ENCODE assay signal across 19 cellular contexts in the genomic region with DNA sequence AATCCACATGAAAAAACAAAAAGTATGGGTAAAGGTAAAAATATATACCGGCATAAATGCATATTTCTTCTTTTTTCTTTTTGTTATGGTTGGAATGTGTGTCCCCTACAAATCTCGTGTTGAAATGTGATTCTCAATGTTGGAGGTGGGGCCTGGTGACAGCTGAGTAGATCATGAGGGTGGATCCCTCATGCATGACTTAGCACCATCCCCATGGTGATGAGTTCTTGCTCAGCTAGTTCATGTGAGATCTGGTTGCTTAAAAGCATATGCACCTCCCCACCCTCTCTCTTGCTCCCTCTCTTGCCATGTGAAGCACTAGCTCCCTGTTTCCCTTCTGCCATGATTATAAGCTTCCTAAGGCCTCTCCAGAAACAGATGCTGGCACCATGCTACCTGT.
A peak's percentile ranks its signal among the peaks of the same experiment; 100 is the strongest.
DNase-seq lines count a peak whose midpoint lies in the region; ATAC-seq and TF ChIP-seq lines count a peak whose summit lies in the region.
"Had no signal": no experiment of that assay in that cellular context is flagged by ENCODE, and none has a peak within 500 bp of the region (broad histone marks: within the 10 kb centered on the region; RNA-seq: fewer than 3 reads in every experiment).

No MANE protein-coding gene starts in this region.

- peak; percentile 71 for ATAC-seq in foreskin keratinocyte
- ATAC-seq: lower lobe of right lung; natural killer cell treated with Interleukin-12 subunit alpha and Interleukin-12 subunit beta and Interleukin-15 and Interleukin-18, amount 100 ng/mL, for 72 hours had no signal

- H3K9me3 ChIP-seq in GM23248 (ENCODE audit: low read depth) (no peaks in the 10 kb centered on the region), SJCRH30 (replicated peaks) (no peaks in the 10 kb centered on the region; the same call in none of the 2 replicates), BE2C (no peaks in the 10 kb centered on the region)
- H3K9me3 ChIP-seq: lower lobe of right lung had no signal

- no peak overlapping the region for H3K9ac ChIP-seq in GM23248
- H3K9ac ChIP-seq: BLaER1 had no signal

- no peaks in the 10 kb centered on the region for H3F3A ChIP-seq in GM23248 (ENCODE audit: insufficient read depth)

- in situ Hi-C loops in Caki2 (cut with HindIII; ENCODE audit: low pct_unique_long_range_greater_than_20kb, low sequenced_read_pairs) = no loop called here
- in situ Hi-C loops in GM23248 (cut with MboI) = no loop called here

- H3K27ac ChIP-seq in GM23248 = no peak overlapping the region
- H3K27ac ChIP-seq in SJCRH30 = no peak overlapping the region
- no peak overlapping the region for H3K27ac ChIP-seq in foreskin keratinocyte
- H3K27ac ChIP-seq: BLaER1, lower lobe of right lung, SK-N-MC had no signal

- H3K4me3 ChIP-seq in GM23248 (no peak overlapping the region), SJCRH30 (no peak overlapping the region), BE2C (ENCODE audit: low read depth, low read length) (no peak overlapping the region)
- H3K4me3 ChIP-seq: BLaER1, lower lobe of right lung, SK-N-MC had no signal

- H3K4me2 ChIP-seq in GM23248 (ENCODE audit: unreplicated experiment) = no peak overlapping the region
- H3K4me2 ChIP-seq: BLaER1 had no signal

- no peaks in the 10 kb centered on the region for H3K9me2 ChIP-seq in GM23248 (ENCODE audit: insufficient read depth)

- H3K27me3 ChIP-seq in GM23248 (replicated peaks; ENCODE audit: insufficient read depth) (no peaks in the 10 kb centered on the region), SJCRH30 (no peaks in the 10 kb centered on the region), foreskin keratinocyte (no peaks in the 10 kb centered on the region), BE2C (peaks cover 4% of the 10 kb centered on the region; the same call in 1 of the 2 replicates)
- H3K27me3 ChIP-seq: BLaER1 had no signal

- H3K4me1 ChIP-seq in GM23248 (ENCODE audit: insufficient read depth) = no peaks in the 10 kb centered on the region
- no peaks in the 10 kb centered on the region; the same call in 1 of the 2 replicates for H3K4me1 ChIP-seq in SJCRH30
- no peaks in the 10 kb centered on the region for H3K4me1 ChIP-seq in foreskin keratinocyte
- H3K4me1 ChIP-seq in BE2C = no peaks in the 10 kb centered on the region
- H3K4me1 ChIP-seq: lower lobe of right lung had no signal

- H3K79me2 ChIP-seq in GM23248 (ENCODE audit: insufficient read depth) = no peaks in the 10 kb centered on the region

- no peaks in the 10 kb centered on the region for H4K20me1 ChIP-seq in GM23248 (ENCODE audit: insufficient read depth)
- H4K20me1 ChIP-seq: BLaER1 had no signal

- TF ChIP-seq CTCF in foreskin keratinocyte (conservative IDR thresholded peaks at IDR 0.05) (no peak), BE2C (IDR thresholded peaks at IDR 0.05; ENCODE audit: low read depth, low read length) (no peak)

- 51 to 56% methylated on average over 2 of the region's 2 CpGs for WGBS in GM23248 (ENCODE audit: low coverage in 1 of 2, low lambda C conversion rate in 2 of 2, missing lambda C conversion rate in 2 of 2), 2 experiments

- DNase-seq in Caki2 (ENCODE audit: low read depth) (peak; percentile 63), GM23248 (peak; percentile 47), SJCRH30 (peak; percentile 18 to 37), foreskin keratinocyte (peak in 1 of 2 donors; percentile 60), BE2C (no peak), NCI-H2107 (lab: John Stamatoyannopoulos, UW) (no peak)
- DNase-seq in stimulated activated CD4-positive, alpha-beta T cell treated with anti-CD3 and anti-CD28 coated beads, Interleukin-4, amount 100 ng/mL, for 24 hours = no peak
- DNase-seq in stimulated activated naive CD4-positive, alpha-beta T cell treated with Interleukin-2 at 50 U/mL for 16 hours (lab: John Stamatoyannopoulos, UW) = no peak
- DNase-seq: activated CD4-positive, alpha-beta T cell treated with anti-CD3 and anti-CD28 coated beads for 48 hours; DMS153; effector CD4-positive, alpha-beta T cell; foreskin melanocyte; lower lobe of right lung; retina; stimulated activated CD4-positive, alpha-beta T cell treated with anti-CD3 and anti-CD28 coated beads, Interleukin-2, amount 100 ng/mL, for 24 hours; T1000 had no signal

- no peak overlapping the region for H2AFZ ChIP-seq in GM23248

- H3K36me3 ChIP-seq in GM23248 (ENCODE audit: low read depth) = 0 out of 2 replicates have a peak, but pooled peaks cover 5% of the 10 kb centered on the region
- H3K36me3 ChIP-seq in SJCRH30 = no peaks in the 10 kb centered on the region
- H3K36me3 ChIP-seq in BE2C = no peaks in the 10 kb centered on the region
- H3K36me3 ChIP-seq: BLaER1, lower lobe of right lung had no signal

Comparison
In these comparisons a context has a peak if more than half of its experiments do, and no peak if none do; other contexts are left out.
1. DNase-seq: peak in Caki2 (single experiment), GM23248 (single experiment) and SJCRH30 (2 of 2); none in stimulated activated CD4-positive, alpha-beta T cell treated with anti-CD3 and anti-CD28 coated beads, Interleukin-4, amount 100 ng/mL, for 24 hours (single experiment), stimulated activated naive CD4-positive, alpha-beta T cell treated with Interleukin-2 at 50 U/mL for 16 hours (single experiment), BE2C (single experiment) and NCI-H2107 (single experiment).